ENCODE assay signal across 8 cellular contexts in the genomic region with DNA sequence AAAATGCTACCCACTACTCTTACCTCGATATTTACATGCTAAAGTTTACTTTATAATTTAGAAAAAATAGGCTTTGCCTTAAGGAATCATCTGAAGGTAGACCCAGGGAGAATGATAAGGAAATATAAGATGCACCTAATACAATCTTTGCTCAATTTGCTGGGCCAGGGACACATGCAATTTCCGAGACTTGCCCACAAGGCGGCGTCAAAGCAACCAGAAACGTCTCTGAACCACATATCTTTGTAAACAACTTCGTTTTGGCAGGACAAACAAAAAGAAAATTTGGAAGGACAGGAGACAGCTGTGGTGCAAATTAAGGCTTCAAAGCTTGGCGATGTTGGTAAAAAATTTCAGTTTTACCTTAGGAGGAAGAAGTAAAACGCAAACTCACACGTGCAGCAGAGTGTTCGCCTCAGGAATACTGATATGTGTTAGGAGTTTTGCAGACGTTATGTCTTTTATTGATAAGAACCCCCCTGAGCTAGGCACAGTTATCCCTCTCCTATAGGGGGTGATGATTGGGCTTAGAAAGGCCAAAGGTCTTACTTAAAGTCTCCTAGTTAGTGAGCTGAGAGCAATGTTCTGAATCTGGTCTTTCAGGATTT.
DNase-seq lines count a peak whose midpoint lies in the region; ATAC-seq and TF ChIP-seq lines count a peak whose summit lies in the region.

No MANE protein-coding gene starts in this region.

- TF ChIP-seq CTCF in MM.1S (IDR thresholded peaks at IDR 0.05; ENCODE audit: low read length) = peak; percentile 81
- peak; percentile 77 for TF ChIP-seq CTCF in endodermal cell (conservative IDR thresholded peaks at IDR 0.05)

- no peak overlapping the region for H3K27ac ChIP-seq in MM.1S (ENCODE audit: low read length)
- H3K27ac ChIP-seq in endodermal cell (ENCODE audit: low read depth, low read length) = no peak overlapping the region

- H3K27me3 ChIP-seq in MM.1S (replicated peaks; ENCODE audit: insufficient read depth, low read length) (no peaks in the 10 kb centered on the region), endodermal cell (ENCODE audit: control insufficient read depth, insufficient read depth, low read length, poor library complexity, severe bottlenecking) (no peaks in the 10 kb centered on the region)

- H3K9ac ChIP-seq in MM.1S (ENCODE audit: low read length) (no peak overlapping the region; the same call in 1 of the 2 replicates), endodermal cell (ENCODE audit: extremely low read depth, low read length, poor library complexity, severe bottlenecking) (no peak overlapping the region)

- no peak overlapping the region for H3K4me3 Mint-ChIP-seq in endodermal cell

- H3K27me3 Mint-ChIP-seq in endodermal cell (ENCODE audit: insufficient read depth) = no peaks in the 10 kb centered on the region

- H3K36me3 Mint-ChIP-seq in endodermal cell (ENCODE audit: low read depth) = peaks cover 58% of the 10 kb centered on the region

- no peaks in the 10 kb centered on the region for H3K9me2 ChIP-seq in MM.1S (replicated peaks; ENCODE audit: insufficient read depth, low read length)

- H4K20me1 ChIP-seq in MM.1S (ENCODE audit: insufficient read depth, low read length) = no peaks in the 10 kb centered on the region

- H2AFZ ChIP-seq in MM.1S (ENCODE audit: low read length) = peak overlapping the region; percentile 72

- peak; percentile 32 for ATAC-seq in stimulated activated naive CD8-positive, alpha-beta T cell treated with anti-CD3 and anti-CD28 coated beads, Interleukin-15, Interleukin-2, amounts not matched to agents 100 U/mL and 50 U/mL, for 24 hours
- ATAC-seq in HG03039 (IDR thresholded peaks at IDR 0.05; ENCODE audit: unreplicated experiment) = no peak
- no peak for ATAC-seq in HG03442 (IDR thresholded peaks at IDR 0.05; ENCODE audit: unreplicated experiment)

- peak overlapping the region; percentile 55 for H3K4me2 ChIP-seq in MM.1S (ENCODE audit: low read depth, low read length)

- WGBS in endodermal cell (ENCODE audit: insufficient coverage in 1 of 2, insufficient read length in 1 of 2), 2 experiments = 56 to 65% methylated on average over 6 to 11 of the region's 11 CpGs

- H3K9me3 Mint-ChIP-seq in endodermal cell = no peaks in the 10 kb centered on the region

- peak overlapping the region; percentile 44 for H3K4me3 ChIP-seq in MM.1S (ENCODE audit: low read length)
- no peak overlapping the region for H3K4me3 ChIP-seq in endodermal cell (ENCODE audit: low read length)

- H3K9me3 ChIP-seq in MM.1S (replicated peaks; ENCODE audit: insufficient read depth, low read length) (no peaks in the 10 kb centered on the region), endodermal cell (ENCODE audit: control insufficient read depth, low read length) (no peaks in the 10 kb centered on the region)

- peaks cover 7% of the 10 kb centered on the region for H3K4me1 ChIP-seq in MM.1S (ENCODE audit: low read length)
- H3K4me1 ChIP-seq in endodermal cell (ENCODE audit: control insufficient read depth, insufficient read depth, low read length) = no peaks in the 10 kb centered on the region

- DNase-seq in EL (peak; percentile 17), MM.1S (peak; percentile 65), endodermal cell (peak; percentile 82), myocyte (ENCODE audit: low read depth) (peak; percentile 69)
- peak; percentile 83 for DNase-seq in activated CD8-positive, alpha-beta memory T cell treated with anti-CD3 and anti-CD28 coated beads for 24 hours
- peak; percentile 62 for DNase-seq in stimulated activated naive CD8-positive, alpha-beta T cell treated with anti-CD3 and anti-CD28 coated beads, Interleukin-15, Interleukin-2, amounts not matched to agents 100 U/mL and 50 U/mL, for 24 hours

- H3F3A ChIP-seq in MM.1S (ENCODE audit: insufficient read depth, low read length) = no peaks in the 10 kb centered on the region

- H3K36me3 ChIP-seq in MM.1S (replicated peaks; ENCODE audit: insufficient read depth, low read length) (no peaks in the 10 kb centered on the region), endodermal cell (ENCODE audit: control insufficient read depth, insufficient read depth, low read length) (peaks cover 34% of the 10 kb centered on the region)

- H3K4me1 Mint-ChIP-seq in endodermal cell = peaks cover 9% of the 10 kb centered on the region

- H3K79me2 ChIP-seq in MM.1S (ENCODE audit: low read length) = no peaks in the 10 kb centered on the region

- H3K27ac Mint-ChIP-seq in endodermal cell = peak overlapping the region; percentile 40

Comparison
In these comparisons a context has a peak if more than half of its experiments do, and no peak if none do; other contexts are left out.
1. DNase-seq: peak in every context shown above with its lines; median percentile 83 in activated CD8-positive, alpha-beta memory T cell treated with anti-CD3 and anti-CD28 coated beads for 24 hours; 82 in endodermal cell; 69 in myocyte; 65 in MM.1S; 62 in stimulated activated naive CD8-positive, alpha-beta T cell treated with anti-CD3 and anti-CD28 coated beads, Interleukin-15, Interleukin-2, amounts not matched to agents 100 U/mL and 50 U/mL, for 24 hours; 17 in EL.